In the genomic region with DNA sequence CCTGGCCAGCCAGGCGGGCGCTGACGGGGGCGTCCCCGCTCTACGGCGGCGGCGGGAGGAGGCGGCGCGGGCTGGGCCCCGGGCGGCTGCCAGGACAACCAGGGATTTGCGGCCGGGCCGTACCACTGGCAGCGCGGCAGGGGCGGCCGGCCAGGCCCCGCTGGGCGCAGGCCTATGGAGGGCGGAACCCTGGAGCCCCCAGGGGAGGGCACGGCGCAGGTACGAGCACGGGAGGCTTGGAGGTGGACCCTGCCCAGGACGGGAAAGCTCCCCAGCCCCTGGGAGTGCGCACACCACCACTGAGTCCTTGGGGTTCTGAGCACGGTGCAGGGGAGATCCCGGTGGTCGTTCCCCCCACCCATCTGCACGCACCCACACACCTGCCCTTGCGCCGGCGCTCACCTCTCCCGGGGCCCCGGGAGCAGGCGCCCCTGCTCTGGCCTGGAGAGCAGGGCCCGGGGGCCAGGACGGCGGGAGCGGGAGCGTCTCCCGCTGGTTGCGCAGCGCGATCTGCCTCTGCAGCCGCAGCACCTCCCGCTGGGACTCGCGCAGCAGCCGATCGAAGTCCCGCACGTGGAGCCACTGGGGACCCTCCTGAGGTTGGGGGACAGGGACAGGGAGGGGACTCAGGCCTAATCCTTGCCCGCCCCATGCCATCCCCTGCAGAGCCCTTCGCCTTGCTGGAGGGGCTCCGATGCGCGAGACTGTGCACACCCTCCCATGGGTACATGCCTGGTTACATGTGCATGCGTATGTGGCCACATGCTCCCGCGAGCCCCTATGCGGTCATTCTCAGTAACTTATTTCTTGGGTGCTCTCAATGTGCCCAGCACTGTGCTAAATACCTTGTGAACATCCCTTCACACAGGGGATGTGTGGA, we compare ENCODE assay signal across 8 cellular contexts. TPM values are rescaled to one million over a fixed set of nuclear protein-coding genes. Genes with fewer than 3 reads are reported as not detected.
DNase-seq lines count a peak whose midpoint lies in the region; ATAC-seq and TF ChIP-seq lines count a peak whose summit lies in the region.

No MANE protein-coding gene starts in this region.

- H3K9me3 Mint-ChIP-seq in activated T-helper 1 cell treated with anti-CD3 and anti-CD28 coated beads, Interleukin-12 subunit alpha, Interleukin-12 subunit beta, Interleukin-2, Interleukin-4 antibody, amounts not matched to agents 30 ng/mL and 10 ng/mL and 1 ng/mL, durations not matched to agents 14 hours and 24 hours and 36 hours, result no peaks in the 10 kb centered on the region

- peak overlapping the region; percentile 62 for H3K4me3 ChIP-seq in hepatocyte
- H3K4me3 ChIP-seq in gastrocnemius medialis, result peak overlapping the region; percentile 60 to 77 (median 70)

- H3K36me3 Mint-ChIP-seq in activated T-helper 1 cell treated with anti-CD3 and anti-CD28 coated beads, Interleukin-12 subunit alpha, Interleukin-12 subunit beta, Interleukin-2, Interleukin-4 antibody, amounts not matched to agents 30 ng/mL and 10 ng/mL and 1 ng/mL, durations not matched to agents 14 hours and 24 hours and 36 hours (ENCODE audit: low read depth), result peaks cover 33% of the 10 kb centered on the region

- H3K36me3 ChIP-seq in hepatocyte (replicated peaks; ENCODE audit: insufficient read depth, low read depth), result no peaks in the 10 kb centered on the region
- no peaks in the 10 kb centered on the region for H3K36me3 ChIP-seq in gastrocnemius medialis

- ATAC-seq in Right ventricle myocardium inferior (peak; percentile 77), gastrocnemius medialis (peak; percentile 35 to 70), HG03139 (IDR thresholded peaks at IDR 0.05; ENCODE audit: unreplicated experiment) (no peak)

- no peak overlapping the region for H3K4me3 Mint-ChIP-seq in activated T-helper 1 cell treated with anti-CD3 and anti-CD28 coated beads, Interleukin-12 subunit alpha, Interleukin-12 subunit beta, Interleukin-2, Interleukin-4 antibody, amounts not matched to agents 30 ng/mL and 10 ng/mL and 1 ng/mL, durations not matched to agents 14 hours and 24 hours and 36 hours

- no peaks in the 10 kb centered on the region for H3K27me3 Mint-ChIP-seq in activated T-helper 1 cell treated with anti-CD3 and anti-CD28 coated beads, Interleukin-12 subunit alpha, Interleukin-12 subunit beta, Interleukin-2, Interleukin-4 antibody, amounts not matched to agents 30 ng/mL and 10 ng/mL and 1 ng/mL, durations not matched to agents 14 hours and 24 hours and 36 hours (ENCODE audit: insufficient read depth)

- intact Hi-C loops in Right ventricle myocardium inferior (cut with DNase I), result loop anchor here (10.0 kb wide), 1 partner anchor 90 kb away; a partner anchor contains a TSS
- intact Hi-C loops in cardiac septum (cut with DNase I), result no loop called here
- intact Hi-C loops in activated T-helper 1 cell treated with anti-CD3 and anti-CD28 coated beads, Interleukin-12 subunit alpha, Interleukin-12 subunit beta, Interleukin-2, Interleukin-4 antibody, amounts not matched to agents 30 ng/mL and 10 ng/mL and 1 ng/mL, durations not matched to agents 14 hours and 24 hours and 36 hours (cut with micrococcal nuclease), result no loop called here
- intact Hi-C loops in gastrocnemius medialis (cut with DNase I; ENCODE audit: low total_unique reads), result no loop called here

- TF ChIP-seq POLR2A in gastrocnemius medialis (IDR thresholded peaks at IDR 0.05), result no peak

- H3K79me2 ChIP-seq in hepatocyte, result no peaks in the 10 kb centered on the region

- peak overlapping the region; percentile 29 for H3K27ac Mint-ChIP-seq in activated T-helper 1 cell treated with anti-CD3 and anti-CD28 coated beads, Interleukin-12 subunit alpha, Interleukin-12 subunit beta, Interleukin-2, Interleukin-4 antibody, amounts not matched to agents 30 ng/mL and 10 ng/mL and 1 ng/mL, durations not matched to agents 14 hours and 24 hours and 36 hours

- DNase-seq in Right ventricle myocardium inferior (ENCODE audit: missing footprints) (no peak), cardiac septum (ENCODE audit: low spot score) (no peak), hepatocyte (ENCODE audit: low spot score) (peak; percentile 83), gastrocnemius medialis (no peak), OCI-M2 (lab: John Stamatoyannopoulos, UW; ENCODE audit: unreplicated experiment) (no peak)
- DNase-seq in activated T-helper 1 cell treated with anti-CD3 and anti-CD28 coated beads, Interleukin-12 subunit alpha, Interleukin-12 subunit beta, Interleukin-2, Interleukin-4 antibody, amounts not matched to agents 30 ng/mL and 10 ng/mL and 1 ng/mL, durations not matched to agents 14 hours and 24 hours and 36 hours (ENCODE audit: low spot score), result no peak
- DNase-seq in activated CD4-positive, alpha-beta T cell treated with anti-CD3 and anti-CD28 coated beads, Interleukin-2, amount 50 U/mL, for 4 hours, result no peak

- H3K9me3 ChIP-seq in hepatocyte (ENCODE audit: low read depth) (no peaks in the 10 kb centered on the region), gastrocnemius medialis (no peaks in the 10 kb centered on the region)

- H3K4me1 Mint-ChIP-seq in activated T-helper 1 cell treated with anti-CD3 and anti-CD28 coated beads, Interleukin-12 subunit alpha, Interleukin-12 subunit beta, Interleukin-2, Interleukin-4 antibody, amounts not matched to agents 30 ng/mL and 10 ng/mL and 1 ng/mL, durations not matched to agents 14 hours and 24 hours and 36 hours (ENCODE audit: low read depth), result peaks cover 40% of the 10 kb centered on the region

- H3K9me2 ChIP-seq in hepatocyte (replicated peaks; ENCODE audit: insufficient read depth), result no peaks in the 10 kb centered on the region

- 22% methylated on average over 32 of the region's 66 CpGs for WGBS in hepatocyte (ENCODE audit: low lambda C conversion rate, missing lambda C conversion rate)

- H3K4me2 ChIP-seq in hepatocyte, result peak overlapping the region; percentile 98

- no peaks in the 10 kb centered on the region for H4K20me1 ChIP-seq in hepatocyte (ENCODE audit: insufficient read depth, poor library complexity, severe bottlenecking)

- peak overlapping the region; percentile 92 for H2AFZ ChIP-seq in hepatocyte

- H3K27ac ChIP-seq in hepatocyte, result peak overlapping the region; percentile 55
- H3K27ac ChIP-seq in gastrocnemius medialis, result peak overlapping the region in 2 of 4 donors; percentile 44 to 58

- H3K4me1 ChIP-seq in hepatocyte (ENCODE audit: insufficient read depth) (peaks cover 10% of the 10 kb centered on the region), gastrocnemius medialis (peaks cover 0 to 6% of the 10 kb centered on the region in 2 donors)

- in situ Hi-C loops in gastrocnemius medialis (cut with MboI; ENCODE audit: low sequenced_read_pairs in 4 of 4), result loop anchor here in 1 of 4 donors (25.0 kb wide), 1 partner anchor 88 kb away; a partner anchor contains a TSS

- TF ChIP-seq CTCF in hepatocyte (IDR thresholded peaks at IDR 0.05; ENCODE audit: poor library complexity) (no peak), gastrocnemius medialis (IDR thresholded peaks at IDR 0.05 in 4 of 5, conservative IDR thresholded peaks at IDR 0.05 in 1 of 5) (no peak)

- H3K27me3 ChIP-seq in hepatocyte, result no peaks in the 10 kb centered on the region
- H3K27me3 ChIP-seq in gastrocnemius medialis, result peaks cover 2 to 16% (median 7%) of the 10 kb centered on the region in 3 donors

RNA-seq across cellular contexts. Expression of a gene that starts 3.9 kb away (rescaled TPM):
- total RNA-seq in Right ventricle myocardium inferior, result 12.1 TPM
- 10.7 TPM for total RNA-seq in cardiac septum
- 31.4 and 35.1 TPM in 2 replicates for total RNA-seq in activated T-helper 1 cell treated with anti-CD3 and anti-CD28 coated beads, Interleukin-12 subunit alpha, Interleukin-12 subunit beta, Interleukin-2, Interleukin-4 antibody, amounts not matched to agents 30 ng/mL and 10 ng/mL and 1 ng/mL, durations not matched to agents 14 hours and 24 hours and 36 hours
- 10.0 and 15.4 TPM in 2 replicates for total RNA-seq in hepatocyte
- 17.8 and 19.0 TPM in 2 replicates for polyA plus RNA-seq in hepatocyte
- 1 to 10 TPM in 2 of 4 donors, under 1 TPM in 2; 0.72 to 1.6 (median 1.0) TPM for total RNA-seq in gastrocnemius medialis

RNA-seq across cellular contexts. Expression of a gene that starts 27.4 kb away (rescaled TPM):
- total RNA-seq in Right ventricle myocardium inferior, result 58.2 TPM
- 49.4 TPM for total RNA-seq in cardiac septum
- total RNA-seq in activated T-helper 1 cell treated with anti-CD3 and anti-CD28 coated beads, Interleukin-12 subunit alpha, Interleukin-12 subunit beta, Interleukin-2, Interleukin-4 antibody, amounts not matched to agents 30 ng/mL and 10 ng/mL and 1 ng/mL, durations not matched to agents 14 hours and 24 hours and 36 hours, result 138 and 142 TPM in 2 replicates
- 54.5 and 62.1 TPM in 2 replicates for total RNA-seq in hepatocyte
- 91.3 and 108 TPM in 2 replicates for polyA plus RNA-seq in hepatocyte
- 10 to 100 TPM; 39.6 to 49.0 (median 41.1) TPM for total RNA-seq in gastrocnemius medialis

RNA-seq across cellular contexts. Expression of a gene that starts 43.9 kb away (rescaled TPM):
- total RNA-seq in Right ventricle myocardium inferior (0.08 TPM), cardiac septum (0.94 TPM), hepatocyte (0.13 TPM in 1 of 2 replicates, not detected in the other), gastrocnemius medialis (under 1 TPM in 3 of 4 donors, not detected in 1; 0.18 to 0.32 (median 0.31) TPM)
- not detected in 2 replicates for total RNA-seq in activated T-helper 1 cell treated with anti-CD3 and anti-CD28 coated beads, Interleukin-12 subunit alpha, Interleukin-12 subunit beta, Interleukin-2, Interleukin-4 antibody, amounts not matched to agents 30 ng/mL and 10 ng/mL and 1 ng/mL, durations not matched to agents 14 hours and 24 hours and 36 hours
- not detected in 2 replicates for polyA plus RNA-seq in hepatocyte
